In genomic region chr2:216406861-216407260, GRCh38 we compare ENCODE assay signal across 13 cellular contexts. TPM values are rescaled to one million over a fixed set of nuclear protein-coding genes. Genes with fewer than 3 reads are reported as not detected.
A peak's percentile ranks its signal among the peaks of the same experiment; 100 is the strongest.
DNase-seq lines count a peak whose midpoint lies in the region; TF ChIP-seq lines count a peak whose summit lies in the region.
"Had no signal": no experiment of that assay in that cellular context is flagged by ENCODE, and none has a peak within 500 bp of the region (broad histone marks: within the 10 kb centered on the region; RNA-seq: fewer than 3 reads in every experiment).

No MANE protein-coding gene starts in this region.

- H3K27me3 ChIP-seq in Loucy (ENCODE audit: insufficient read depth, low read length, poor library complexity, severe bottlenecking) (no peaks in the 10 kb centered on the region), MM.1S (replicated peaks; ENCODE audit: insufficient read depth, low read length) (no peaks in the 10 kb centered on the region), esophagus muscularis mucosa (peaks cover 0 to 17% (median 0%) of the 10 kb centered on the region in 4 donors)
- H3K27me3 ChIP-seq: Peyer's patch had no signal

- H3F3A ChIP-seq in Loucy (ENCODE audit: low read depth) (no peaks in the 10 kb centered on the region), MM.1S (ENCODE audit: insufficient read depth, low read length) (no peaks in the 10 kb centered on the region)

- DNase-seq in DMS79 (lab: John Stamatoyannopoulos, UW) (peak; percentile 83), NCI-H2107 treated with DMSO at 0.1 percent for 48 hours (lab: John Stamatoyannopoulos, UW; ENCODE audit: unreplicated experiment) (peak; percentile 91), NCI-H526 (lab: John Stamatoyannopoulos, UW) (peak; percentile 64 to 70), MM.1S (no peak), GM20000 (ENCODE audit: low spot score) (no peak), esophagus muscularis mucosa (ENCODE audit: extremely low spot score) (no peak), superior temporal gyrus (ENCODE audit: extremely low spot score) (no peak)
- DNase-seq: HCEC 1CT, IMR-90, Kasumi-1, Peyer's patch had no signal

- H3K4me2 ChIP-seq in Loucy (ENCODE audit: low read depth, low read length, poor library complexity, severe bottlenecking) (no peak overlapping the region), MM.1S (ENCODE audit: low read depth, low read length) (no peak overlapping the region)

- H3K4me3 ChIP-seq in Loucy (ENCODE audit: low read length, poor library complexity, severe bottlenecking) (no peak overlapping the region), MM.1S (ENCODE audit: low read length) (no peak overlapping the region), esophagus muscularis mucosa (no peak overlapping the region)
- H3K4me3 ChIP-seq: Peyer's patch, SK-N-MC had no signal

- peaks cover 55% of the 10 kb centered on the region for H3K4me1 ChIP-seq in Loucy (ENCODE audit: insufficient read depth, low read length, poor library complexity, severe bottlenecking)
- H3K4me1 ChIP-seq in MM.1S (ENCODE audit: low read length): no peaks in the 10 kb centered on the region
- H3K4me1 ChIP-seq in esophagus muscularis mucosa: peaks cover 0 to 2% (median 0%) of the 10 kb centered on the region in 4 donors
- H3K4me1 ChIP-seq: Peyer's patch had no signal

- WGBS in esophagus muscularis mucosa: 60% methylated on average over 2 of the region's 2 CpGs

- intact Hi-C loops in esophagus muscularis mucosa (cut with DNase I): no loop called here

- H3K36me3 ChIP-seq in Loucy (ENCODE audit: insufficient read depth, low read length): no peaks in the 10 kb centered on the region
- no peaks in the 10 kb centered on the region for H3K36me3 ChIP-seq in MM.1S (replicated peaks; ENCODE audit: insufficient read depth, low read length)
- H3K36me3 ChIP-seq in esophagus muscularis mucosa: no peaks in the 10 kb centered on the region
- H3K36me3 ChIP-seq: Peyer's patch had no signal

- no peaks in the 10 kb centered on the region for H3K79me2 ChIP-seq in Loucy (ENCODE audit: insufficient read depth, low read length)
- H3K79me2 ChIP-seq in MM.1S (ENCODE audit: low read length): no peaks in the 10 kb centered on the region

- no peak overlapping the region for H3K9ac ChIP-seq in Loucy (ENCODE audit: low read depth, low read length, poor library complexity, severe bottlenecking)
- no peak overlapping the region for H3K9ac ChIP-seq in MM.1S (ENCODE audit: low read length)

- H3K9me3 ChIP-seq in Loucy (ENCODE audit: insufficient read depth, low read depth, low read length) (no peaks in the 10 kb centered on the region), MM.1S (replicated peaks; ENCODE audit: insufficient read depth, low read length) (no peaks in the 10 kb centered on the region), esophagus muscularis mucosa (no peaks in the 10 kb centered on the region)
- H3K9me3 ChIP-seq: Peyer's patch had no signal

- no peak for TF ChIP-seq EP300 in esophagus muscularis mucosa (IDR thresholded peaks at IDR 0.05)

- H4K20me1 ChIP-seq in Loucy (ENCODE audit: insufficient read depth, low read length, poor library complexity, severe bottlenecking) (no peaks in the 10 kb centered on the region), MM.1S (ENCODE audit: insufficient read depth, low read length) (no peaks in the 10 kb centered on the region)

- TF ChIP-seq CTCF in Loucy (conservative IDR thresholded peaks at IDR 0.05; ENCODE audit: low read length) (no peak), MM.1S (IDR thresholded peaks at IDR 0.05; ENCODE audit: low read length) (no peak), GM20000 (IDR thresholded peaks at IDR 0.05; ENCODE audit: extremely low read depth, missing control alignments) (no peak), esophagus muscularis mucosa (IDR thresholded peaks at IDR 0.05) (no peak)

- TF ChIP-seq POLR2A in esophagus muscularis mucosa (IDR thresholded peaks at IDR 0.05; ENCODE audit: low read depth): no peak

- H2AFZ ChIP-seq in Loucy (ENCODE audit: low read length) (0 out of 2 replicates have a peak overlapping the region, but pooled peaks have one; percentile 12), MM.1S (ENCODE audit: low read length) (no peak overlapping the region)

- H3K9me2 ChIP-seq in Loucy (replicated peaks; ENCODE audit: low read depth, low read length): no peaks in the 10 kb centered on the region
- no peaks in the 10 kb centered on the region for H3K9me2 ChIP-seq in MM.1S (replicated peaks; ENCODE audit: insufficient read depth, low read length)

- H3K27ac ChIP-seq in MM.1S (ENCODE audit: low read length): no peak overlapping the region
- H3K27ac ChIP-seq in esophagus muscularis mucosa (replicated peaks in 1 of 4): no peak overlapping the region
- H3K27ac ChIP-seq: Peyer's patch, SK-N-MC had no signal

RNA-seq across cellular contexts. Expression of gene SMARCAL1, which starts 5.4 kb away (rescaled TPM):
- 10 to 100 TPM in 3 of 4 donors, 1 to 10 TPM in 1; 6.3 to 15.8 (median 11.6) TPM for total RNA-seq in esophagus muscularis mucosa

RNA-seq across cellular contexts. Expression of gene MARCHF4, which starts 34.6 kb away (rescaled TPM):
- total RNA-seq in esophagus muscularis mucosa: not detected

Comparison
In these comparisons a context has a peak if more than half of its experiments do, and no peak if none do; other contexts are left out.
1. DNase-seq: peak in DMS79 (single experiment), NCI-H2107 treated with DMSO at 0.1 percent for 48 hours (single experiment) and NCI-H526 (2 of 2); none in MM.1S (single experiment), GM20000 (single experiment), esophagus muscularis mucosa (single experiment) and superior temporal gyrus (single experiment).